4 cellular contexts compared by ENCODE assay signal in genomic region chr7:144323359-144323758, GRCh38. TPM values are rescaled to one million over a fixed set of nuclear protein-coding genes. Genes with fewer than 3 reads are reported as not detected.
"Had no signal": no experiment of that assay in that cellular context is flagged by ENCODE, and none has a peak within 500 bp of the region (broad histone marks: within the 10 kb centered on the region; RNA-seq: fewer than 3 reads in every experiment).

No MANE protein-coding gene starts in this region.

RNA-seq across cellular contexts. Expression of gene OR2A1, which starts 11.1 kb away (rescaled TPM):
- total RNA-seq: H1, H9, HT-29 had no signal
- polyA plus RNA-seq: IgD-negative memory B cell had no signal

RNA-seq across cellular contexts. Expression of gene CTAGE8, which starts 54.3 kb away (rescaled TPM):
- total RNA-seq: H1, HT-29 had no signal
- polyA plus RNA-seq: H1 had no signal
